Comparison of ENCODE assay signal across 1 cellular context in the genomic region with DNA sequence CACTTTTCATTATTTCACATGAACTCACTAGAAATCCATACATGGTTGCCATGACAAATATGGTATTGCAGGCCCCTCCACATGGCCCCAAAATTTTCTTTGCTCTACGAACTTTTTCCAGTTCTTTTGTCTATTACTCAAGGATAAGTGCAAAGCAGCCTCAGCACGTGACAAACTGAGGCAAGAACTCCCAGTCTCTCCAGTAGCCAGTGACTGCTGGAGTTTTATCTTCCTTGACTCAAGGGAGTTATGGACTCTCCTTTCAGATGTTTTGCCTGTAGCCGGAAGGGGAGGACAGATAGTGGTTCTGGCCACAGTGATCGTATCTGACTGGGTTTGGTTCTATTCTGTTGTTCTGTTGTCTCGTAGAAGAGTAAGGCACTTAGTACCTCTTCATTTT.
A peak's percentile ranks its signal among the peaks of the same experiment; 100 is the strongest.
TF ChIP-seq lines count a peak whose summit lies in the region.

No MANE protein-coding gene starts in this region.

TF ChIP-seq in K562, 482 proteins besides CTCF, POLR2A, EP300 and RAD21 (continued from another document and continues in another):
- TF ChIP-seq ARID3A (IDR thresholded peaks at IDR 0.05; ENCODE audit: borderline replicate concordance, low read depth, low read length), result no peak
- no peak for TF ChIP-seq FOXP1 (CRISPR knock-in tag; IDR thresholded peaks at IDR 0.05)
- TF ChIP-seq, protein P1, sequence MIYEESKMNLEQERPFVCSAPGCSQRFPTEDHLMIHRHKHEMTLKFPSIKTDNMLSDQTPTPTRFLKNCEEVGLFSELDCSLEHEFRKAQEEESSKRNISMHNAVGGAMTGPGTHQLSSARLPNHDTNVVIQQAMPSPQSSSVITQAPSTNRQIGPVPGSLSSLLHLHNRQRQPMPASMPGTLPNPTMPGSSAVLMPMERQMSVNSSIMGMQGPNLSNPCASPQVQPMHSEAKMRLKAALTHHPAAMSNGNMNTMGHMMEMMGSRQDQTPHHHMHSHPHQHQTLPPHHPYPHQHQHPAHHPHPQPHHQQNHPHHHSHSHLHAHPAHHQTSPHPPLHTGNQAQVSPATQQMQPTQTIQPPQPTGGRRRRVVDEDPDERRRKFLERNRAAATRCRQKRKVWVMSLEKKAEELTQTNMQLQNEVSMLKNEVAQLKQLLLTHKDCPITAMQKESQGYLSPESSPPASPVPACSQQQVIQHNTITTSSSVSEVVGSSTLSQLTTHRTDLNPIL (CRISPR knock-in tag; IDR thresholded peaks at IDR 0.05), result no peak
- no peak for TF ChIP-seq SLC30A9 (CRISPR knock-in tag; IDR thresholded peaks at IDR 0.05)
- TF ChIP-seq PHB2 (IDR thresholded peaks at IDR 0.05; ENCODE audit: low read depth), result no peak
- TF ChIP-seq ZKSCAN3 (CRISPR knock-in tag; IDR thresholded peaks at IDR 0.05), result no peak
- TF ChIP-seq, protein P2, sequence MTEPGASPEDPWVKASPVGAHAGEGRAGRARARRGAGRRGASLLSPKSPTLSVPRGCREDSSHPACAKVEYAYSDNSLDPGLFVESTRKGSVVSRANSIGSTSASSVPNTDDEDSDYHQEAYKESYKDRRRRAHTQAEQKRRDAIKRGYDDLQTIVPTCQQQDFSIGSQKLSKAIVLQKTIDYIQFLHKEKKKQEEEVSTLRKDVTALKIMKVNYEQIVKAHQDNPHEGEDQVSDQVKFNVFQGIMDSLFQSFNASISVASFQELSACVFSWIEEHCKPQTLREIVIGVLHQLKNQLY (CRISPR knock-in tag; conservative IDR thresholded peaks at IDR 0.05), result no peak
- TF ChIP-seq PBX2 (CRISPR knock-in tag; IDR thresholded peaks at IDR 0.05; ENCODE audit: low read depth), result no peak
- no peak for TF ChIP-seq PBX2 (tag; conservative IDR thresholded peaks at IDR 0.05; ENCODE audit: low read depth)
- TF ChIP-seq HDAC3 (IDR thresholded peaks at IDR 0.05; ENCODE audit: borderline replicate concordance, partially characterized antibody), result no peak
- TF ChIP-seq BRD9 (IDR thresholded peaks at IDR 0.05; ENCODE audit: low read depth, partially characterized antibody), result no peak
- TF ChIP-seq ZNF766 (CRISPR knock-in tag; conservative IDR thresholded peaks at IDR 0.05), result 0 out of 2 replicates have a peak, but pooled peaks have one; percentile 3
- no peak for TF ChIP-seq DDX20 (tag; IDR thresholded peaks at IDR 0.05; ENCODE audit: low read depth)
- TF ChIP-seq TFAP4 (CRISPR knock-in tag; IDR thresholded peaks at IDR 0.05; ENCODE audit: borderline replicate concordance), result no peak
- TF ChIP-seq, protein P3, sequence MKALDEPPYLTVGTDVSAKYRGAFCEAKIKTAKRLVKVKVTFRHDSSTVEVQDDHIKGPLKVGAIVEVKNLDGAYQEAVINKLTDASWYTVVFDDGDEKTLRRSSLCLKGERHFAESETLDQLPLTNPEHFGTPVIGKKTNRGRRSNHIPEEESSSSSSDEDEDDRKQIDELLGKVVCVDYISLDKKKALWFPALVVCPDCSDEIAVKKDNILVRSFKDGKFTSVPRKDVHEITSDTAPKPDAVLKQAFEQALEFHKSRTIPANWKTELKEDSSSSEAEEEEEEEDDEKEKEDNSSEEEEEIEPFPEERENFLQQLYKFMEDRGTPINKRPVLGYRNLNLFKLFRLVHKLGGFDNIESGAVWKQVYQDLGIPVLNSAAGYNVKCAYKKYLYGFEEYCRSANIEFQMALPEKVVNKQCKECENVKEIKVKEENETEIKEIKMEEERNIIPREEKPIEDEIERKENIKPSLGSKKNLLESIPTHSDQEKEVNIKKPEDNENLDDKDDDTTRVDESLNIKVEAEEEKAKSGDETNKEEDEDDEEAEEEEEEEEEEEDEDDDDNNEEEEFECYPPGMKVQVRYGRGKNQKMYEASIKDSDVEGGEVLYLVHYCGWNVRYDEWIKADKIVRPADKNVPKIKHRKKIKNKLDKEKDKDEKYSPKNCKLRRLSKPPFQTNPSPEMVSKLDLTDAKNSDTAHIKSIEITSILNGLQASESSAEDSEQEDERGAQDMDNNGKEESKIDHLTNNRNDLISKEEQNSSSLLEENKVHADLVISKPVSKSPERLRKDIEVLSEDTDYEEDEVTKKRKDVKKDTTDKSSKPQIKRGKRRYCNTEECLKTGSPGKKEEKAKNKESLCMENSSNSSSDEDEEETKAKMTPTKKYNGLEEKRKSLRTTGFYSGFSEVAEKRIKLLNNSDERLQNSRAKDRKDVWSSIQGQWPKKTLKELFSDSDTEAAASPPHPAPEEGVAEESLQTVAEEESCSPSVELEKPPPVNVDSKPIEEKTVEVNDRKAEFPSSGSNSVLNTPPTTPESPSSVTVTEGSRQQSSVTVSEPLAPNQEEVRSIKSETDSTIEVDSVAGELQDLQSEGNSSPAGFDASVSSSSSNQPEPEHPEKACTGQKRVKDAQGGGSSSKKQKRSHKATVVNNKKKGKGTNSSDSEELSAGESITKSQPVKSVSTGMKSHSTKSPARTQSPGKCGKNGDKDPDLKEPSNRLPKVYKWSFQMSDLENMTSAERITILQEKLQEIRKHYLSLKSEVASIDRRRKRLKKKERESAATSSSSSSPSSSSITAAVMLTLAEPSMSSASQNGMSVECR (CRISPR knock-in tag; IDR thresholded peaks at IDR 0.05), result no peak
- TF ChIP-seq, protein P4, sequence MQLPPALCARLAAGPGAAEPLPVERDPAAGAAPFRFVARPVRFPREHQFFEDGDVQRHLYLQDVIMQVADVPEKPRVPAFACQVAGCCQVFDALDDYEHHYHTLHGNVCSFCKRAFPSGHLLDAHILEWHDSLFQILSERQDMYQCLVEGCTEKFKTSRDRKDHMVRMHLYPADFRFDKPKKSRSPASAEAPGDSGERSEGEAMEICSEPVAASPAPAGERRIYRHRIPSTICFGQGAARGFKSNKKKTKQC (CRISPR knock-in tag; IDR thresholded peaks at IDR 0.05), result no peak
- TF ChIP-seq CBX5 (IDR thresholded peaks at IDR 0.05; ENCODE audit: borderline replicate concordance, low read depth), result no peak
- TF ChIP-seq RFX5 (IDR thresholded peaks at IDR 0.05; ENCODE audit: low read depth, low read length), result no peak
- TF ChIP-seq YY1 (IDR thresholded peaks at IDR 0.05; ENCODE audit: borderline replicate concordance in 1 of 3, control insufficient read depth in 1 of 3, extremely low read depth in 1 of 3, insufficient read depth in 3 of 3, insufficient read length in 1 of 3, insufficient replicate concordance in 2 of 3, low read depth in 1 of 3, low read length in 2 of 3), result no peak
- no peak for TF ChIP-seq THRAP3 (IDR thresholded peaks at IDR 0.05; ENCODE audit: borderline replicate concordance)
- peak; percentile 36 for TF ChIP-seq CXXC5 (CRISPR knock-in tag; IDR thresholded peaks at IDR 0.05)
- no peak for TF ChIP-seq ZKSCAN8 (CRISPR knock-in tag; IDR thresholded peaks at IDR 0.05)
- TF ChIP-seq, protein P5, sequence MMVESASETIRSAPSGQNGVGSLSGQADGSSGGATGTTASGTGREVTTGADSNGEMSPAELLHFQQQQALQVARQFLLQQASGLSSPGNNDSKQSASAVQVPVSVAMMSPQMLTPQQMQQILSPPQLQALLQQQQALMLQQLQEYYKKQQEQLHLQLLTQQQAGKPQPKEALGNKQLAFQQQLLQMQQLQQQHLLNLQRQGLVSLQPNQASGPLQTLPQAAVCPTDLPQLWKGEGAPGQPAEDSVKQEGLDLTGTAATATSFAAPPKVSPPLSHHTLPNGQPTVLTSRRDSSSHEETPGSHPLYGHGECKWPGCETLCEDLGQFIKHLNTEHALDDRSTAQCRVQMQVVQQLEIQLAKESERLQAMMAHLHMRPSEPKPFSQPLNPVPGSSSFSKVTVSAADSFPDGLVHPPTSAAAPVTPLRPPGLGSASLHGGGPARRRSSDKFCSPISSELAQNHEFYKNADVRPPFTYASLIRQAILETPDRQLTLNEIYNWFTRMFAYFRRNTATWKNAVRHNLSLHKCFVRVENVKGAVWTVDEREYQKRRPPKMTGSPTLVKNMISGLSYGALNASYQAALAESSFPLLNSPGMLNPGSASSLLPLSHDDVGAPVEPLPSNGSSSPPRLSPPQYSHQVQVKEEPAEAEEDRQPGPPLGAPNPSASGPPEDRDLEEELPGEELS (CRISPR knock-in tag; IDR thresholded peaks at IDR 0.05; ENCODE audit: borderline replicate concordance), result no peak
- TF ChIP-seq KDM2B (CRISPR knock-in tag; IDR thresholded peaks at IDR 0.05), result no peak
- no peak for TF ChIP-seq MAFK (IDR thresholded peaks at IDR 0.05; ENCODE audit: low read length)
- TF ChIP-seq, protein P6, sequence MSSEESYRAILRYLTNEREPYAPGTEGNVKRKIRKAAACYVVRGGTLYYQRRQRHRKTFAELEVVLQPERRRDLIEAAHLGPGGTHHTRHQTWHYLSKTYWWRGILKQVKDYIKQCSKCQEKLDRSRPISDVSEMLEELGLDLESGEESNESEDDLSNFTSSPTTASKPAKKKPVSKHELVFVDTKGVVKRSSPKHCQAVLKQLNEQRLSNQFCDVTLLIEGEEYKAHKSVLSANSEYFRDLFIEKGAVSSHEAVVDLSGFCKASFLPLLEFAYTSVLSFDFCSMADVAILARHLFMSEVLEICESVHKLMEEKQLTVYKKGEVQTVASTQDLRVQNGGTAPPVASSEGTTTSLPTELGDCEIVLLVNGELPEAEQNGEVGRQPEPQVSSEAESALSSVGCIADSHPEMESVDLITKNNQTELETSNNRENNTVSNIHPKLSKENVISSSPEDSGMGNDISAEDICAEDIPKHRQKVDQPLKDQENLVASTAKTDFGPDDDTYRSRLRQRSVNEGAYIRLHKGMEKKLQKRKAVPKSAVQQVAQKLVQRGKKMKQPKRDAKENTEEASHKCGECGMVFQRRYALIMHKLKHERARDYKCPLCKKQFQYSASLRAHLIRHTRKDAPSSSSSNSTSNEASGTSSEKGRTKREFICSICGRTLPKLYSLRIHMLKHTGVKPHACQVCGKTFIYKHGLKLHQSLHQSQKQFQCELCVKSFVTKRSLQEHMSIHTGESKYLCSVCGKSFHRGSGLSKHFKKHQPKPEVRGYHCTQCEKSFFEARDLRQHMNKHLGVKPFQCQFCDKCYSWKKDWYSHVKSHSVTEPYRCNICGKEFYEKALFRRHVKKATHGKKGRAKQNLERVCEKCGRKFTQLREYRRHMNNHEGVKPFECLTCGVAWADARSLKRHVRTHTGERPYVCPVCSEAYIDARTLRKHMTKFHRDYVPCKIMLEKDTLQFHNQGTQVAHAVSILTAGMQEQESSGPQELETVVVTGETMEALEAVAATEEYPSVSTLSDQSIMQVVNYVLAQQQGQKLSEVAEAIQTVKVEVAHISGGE (CRISPR knock-in tag; IDR thresholded peaks at IDR 0.05), result no peak
- no peak for TF ChIP-seq PRMT5 (CRISPR knock-in tag; IDR thresholded peaks at IDR 0.05)
- TF ChIP-seq BRF1 (IDR thresholded peaks at IDR 0.05; ENCODE audit: borderline replicate concordance, extremely low read depth, insufficient read length), result no peak
- TF ChIP-seq MLLT1 (IDR thresholded peaks at IDR 0.05), result no peak
- no peak for TF ChIP-seq GABPB2 (CRISPR knock-in tag; conservative IDR thresholded peaks at IDR 0.05)
- TF ChIP-seq SIRT6 (IDR thresholded peaks at IDR 0.05; ENCODE audit: low read depth, low read length), result no peak
- peak; percentile 72 for TF ChIP-seq ATF7 (IDR thresholded peaks at IDR 0.05)
- TF ChIP-seq ETV6 (IDR thresholded peaks at IDR 0.05; ENCODE audit: borderline replicate concordance in 1 of 2, low read depth in 2 of 2, low read length in 1 of 2), result no peak
- no peak for TF ChIP-seq ETV6 (CRISPR knock-in tag; IDR thresholded peaks at IDR 0.05; ENCODE audit: borderline replicate concordance)
- 0 out of 2 replicates have a peak, but pooled peaks have one; percentile 24 for TF ChIP-seq DMBX1 (CRISPR knock-in tag; IDR thresholded peaks at IDR 0.05; ENCODE audit: borderline replicate concordance)
